In genomic region chr22:37123649-37124048, GRCh38 we compare ENCODE assay signal across 24 cellular contexts. TPM values are rescaled to one million over a fixed set of nuclear protein-coding genes. Genes with fewer than 3 reads are reported as not detected.
DNase-seq lines count a peak whose midpoint lies in the region; ATAC-seq and TF ChIP-seq lines count a peak whose summit lies in the region.
"Had no signal": no experiment of that assay in that cellular context is flagged by ENCODE, and none has a peak within 500 bp of the region (broad histone marks: within the 10 kb centered on the region; RNA-seq: fewer than 3 reads in every experiment).

No MANE protein-coding gene starts in this region.

- no peak overlapping the region for H3K27ac ChIP-seq in neuronal stem cell (replicated peaks; ENCODE audit: low read length)
- no peak overlapping the region for H3K27ac ChIP-seq in upper lobe of right lung
- H3K27ac ChIP-seq: BLaER1 treated with 17β-estradiol and CSF1 and Interleukin-3, amounts not matched to agents 10 nM and 100 nM; body of pancreas; psoas muscle had no signal

- H3K4me1 Mint-ChIP-seq in activated CD4-positive, alpha-beta T cell treated with anti-CD3 and anti-CD28 coated beads, Interleukin-2, amount 10 ng/mL, durations not matched to agents 7 days and 5 days = peaks cover 72% of the 10 kb centered on the region
- H3K4me1 Mint-ChIP-seq in T-helper 17 cell = peaks cover 44% of the 10 kb centered on the region
- H3K4me1 Mint-ChIP-seq in effector memory CD8-positive, alpha-beta T cell (ENCODE audit: low read depth in 2 of 2) = peaks cover 41 to 48% of the 10 kb centered on the region in 2 donors

- H3K4me3 Mint-ChIP-seq in activated CD4-positive, alpha-beta T cell treated with anti-CD3 and anti-CD28 coated beads, Interleukin-2, amount 10 ng/mL, durations not matched to agents 7 days and 5 days = no peak overlapping the region
- no peak overlapping the region for H3K4me3 Mint-ChIP-seq in T-helper 17 cell
- H3K4me3 Mint-ChIP-seq in effector memory CD8-positive, alpha-beta T cell = no peak overlapping the region

- H3K36me3 ChIP-seq in neuronal stem cell (replicated peaks in 1 of 2; ENCODE audit: control insufficient read depth in 2 of 2, insufficient read depth in 2 of 2, low read length in 2 of 2) (no peaks in the 10 kb centered on the region), upper lobe of right lung (no peaks in the 10 kb centered on the region)
- H3K36me3 ChIP-seq: BLaER1 treated with 17β-estradiol and CSF1 and Interleukin-3, amounts not matched to agents 10 nM and 100 nM had no signal

- POLR2A ChIA-PET in activated CD4-positive, alpha-beta T cell treated with anti-CD3 and anti-CD28 coated beads, Interleukin-2, amount 10 ng/mL, durations not matched to agents 7 days and 5 days (lab: Charles Lee) = interaction anchor here (0.6 kb wide), 1 partner anchor 38 kb away, joined by 3 read pairs; no protein-coding TSS in a partner anchor

- H3K4me2 ChIP-seq in neuronal stem cell (ENCODE audit: insufficient read depth, low read length, poor library complexity, severe bottlenecking) = no peak overlapping the region
- H3K4me2 ChIP-seq: BLaER1 treated with 17β-estradiol and CSF1 and Interleukin-3, amounts not matched to agents 10 nM and 100 nM had no signal

- H3K79me1 ChIP-seq in neuronal stem cell (ENCODE audit: low read depth, low read length) = no peaks in the 10 kb centered on the region

- H3K9me3 ChIP-seq in T-helper 17 cell (ENCODE audit: control insufficient read depth, low read length, poor library complexity, severe bottlenecking) (no peaks in the 10 kb centered on the region), neuronal stem cell (replicated peaks in 1 of 2; ENCODE audit: control insufficient read depth in 2 of 2, insufficient read depth in 1 of 2, low read depth in 1 of 2, low read length in 2 of 2) (no peaks in the 10 kb centered on the region), upper lobe of right lung (no peaks in the 10 kb centered on the region)
- H3K9me3 ChIP-seq: BLaER1 treated with 17β-estradiol and CSF1 and Interleukin-3, amounts not matched to agents 10 nM and 100 nM; body of pancreas; psoas muscle had no signal

- H3K27me3 ChIP-seq in neuronal stem cell (ENCODE audit: control insufficient read depth in 3 of 3, insufficient read depth in 3 of 3, low read depth in 1 of 3, low read length in 3 of 3) (peaks cover 0 to 3% (median 0%) of the 10 kb centered on the region in 3 experiments), upper lobe of right lung (no peaks in the 10 kb centered on the region)
- H3K27me3 ChIP-seq: BLaER1 treated with 17β-estradiol and CSF1 and Interleukin-3, amounts not matched to agents 10 nM and 100 nM; body of pancreas had no signal

- no peak overlapping the region for H4K8ac ChIP-seq in neuronal stem cell (ENCODE audit: low read depth, low read length)

- H3K36me3 Mint-ChIP-seq in activated CD4-positive, alpha-beta T cell treated with anti-CD3 and anti-CD28 coated beads, Interleukin-2, amount 10 ng/mL, durations not matched to agents 7 days and 5 days (ENCODE audit: low read depth) = peaks cover 27% of the 10 kb centered on the region
- H3K36me3 Mint-ChIP-seq in T-helper 17 cell (ENCODE audit: low read depth) = no peaks in the 10 kb centered on the region
- H3K36me3 Mint-ChIP-seq in effector memory CD8-positive, alpha-beta T cell (ENCODE audit: insufficient read depth) = peaks cover 52% of the 10 kb centered on the region

- no peak overlapping the region for H2BK12ac ChIP-seq in neuronal stem cell (ENCODE audit: low read length)

- DNase-seq in activated CD4-positive, alpha-beta T cell treated with anti-CD3 and anti-CD28 coated beads, Interleukin-2, amount 10 ng/mL, durations not matched to agents 7 days and 5 days = no peak
- DNase-seq in activated CD4-positive, alpha-beta T cell treated with anti-CD3 and anti-CD28 coated beads for 48 hours = no peak
- DNase-seq in T-helper 17 cell (no peak), neuronal stem cell (ENCODE audit: low spot score) (no peak), G401 (ENCODE audit: low spot score) (no peak), upper lobe of right lung (no peak), lower leg skin (ENCODE audit: low spot score in 2 of 2) (no peak)
- DNase-seq in effector memory CD8-positive, alpha-beta T cell = no peak
- DNase-seq: activated gamma-delta T cell treated with Interleukin-2 at 50 U/mL for 16 hours; body of pancreas; islet precursor cell; mesenchymal stem cell; NCI-H1436 treated with DMSO at 0.1 percent for 48 hours; NCI-H2171 treated with DMSO at 0.1 percent for 48 hours; psoas muscle; stimulated activated CD4-positive, alpha-beta T cell treated with anti-CD3 and anti-CD28 coated beads, Interleukin-2, amount 100 ng/mL, for 24 hours; SW 1271 had no signal

- H3K4me3 ChIP-seq in neuronal stem cell (ENCODE audit: low read length in 2 of 2) (no peak overlapping the region), upper lobe of right lung (no peak overlapping the region), lower leg skin (ENCODE audit: low read depth, poor library complexity, severe bottlenecking) (no peak overlapping the region)
- H3K4me3 ChIP-seq: BLaER1 treated with 17β-estradiol and CSF1 and Interleukin-3, amounts not matched to agents 10 nM and 100 nM; body of pancreas; GM12878; psoas muscle had no signal

- no peak overlapping the region for H3K14ac ChIP-seq in neuronal stem cell (ENCODE audit: low read length)

- ATAC-seq in T-helper 17 cell = no peak
- no peak for ATAC-seq in effector memory CD8-positive, alpha-beta T cell (replicated peaks)
- no peak for ATAC-seq in upper lobe of right lung
- ATAC-seq: body of pancreas, GM12878, psoas muscle had no signal

- no peak overlapping the region for H3K4ac ChIP-seq in neuronal stem cell (ENCODE audit: low read length)

- peak overlapping the region; percentile 98 for H3K27ac Mint-ChIP-seq in activated CD4-positive, alpha-beta T cell treated with anti-CD3 and anti-CD28 coated beads, Interleukin-2, amount 10 ng/mL, durations not matched to agents 7 days and 5 days
- H3K27ac Mint-ChIP-seq in T-helper 17 cell = peak overlapping the region; percentile 100
- H3K27ac Mint-ChIP-seq in effector memory CD8-positive, alpha-beta T cell = peak overlapping the region; percentile 98 to 100

- in situ Hi-C loops in G401 (cut with HindIII; ENCODE audit: low sequenced_read_pairs) = no loop called here

- no peak for TF ChIP-seq POLR2A in lower leg skin (IDR thresholded peaks at IDR 0.05)

- intact Hi-C loops in upper lobe of right lung (cut with DNase I) (no loop called here), lower leg skin (cut with DNase I; ENCODE audit: low total_unique reads) (no loop called here)

- no peak overlapping the region for H3K23ac ChIP-seq in neuronal stem cell (ENCODE audit: low read depth, low read length, poor library complexity)

- H2BK5ac ChIP-seq in neuronal stem cell (ENCODE audit: low read length) = no peak overlapping the region

- H2BK120ac ChIP-seq in neuronal stem cell (ENCODE audit: low read depth, low read length) = no peak overlapping the region

- peak overlapping the region; percentile 24 for H4K91ac ChIP-seq in neuronal stem cell (ENCODE audit: low read depth, low read length, poor library complexity)

- CTCF ChIA-PET in activated CD4-positive, alpha-beta T cell treated with anti-CD3 and anti-CD28 coated beads, Interleukin-2, amount 10 ng/mL, durations not matched to agents 7 days and 5 days (lab: Charles Lee) = interaction anchor here (0.6 to 10.6 kb wide), 8 partner anchors 9 to 1701 kb away, joined by 3 to 71 read pairs (median 11); partner anchors contain the start of gene IL2RB

- no peak overlapping the region for H2BK15ac ChIP-seq in neuronal stem cell (ENCODE audit: low read length)

- TF ChIP-seq CTCF in upper lobe of right lung (IDR thresholded peaks at IDR 0.05) (no peak), lower leg skin (IDR thresholded peaks at IDR 0.05) (no peak)

- H3K9ac ChIP-seq in neuronal stem cell (ENCODE audit: low read depth, low read length, poor library complexity) = no peak overlapping the region

- peaks cover 11 to 26% of the 10 kb centered on the region in 2 donors for H3K4me1 ChIP-seq in neuronal stem cell (ENCODE audit: control insufficient read depth in 2 of 2, insufficient read depth in 1 of 2, low read depth in 1 of 2, low read length in 2 of 2)
- H3K4me1 ChIP-seq in upper lobe of right lung = peaks cover 4% of the 10 kb centered on the region
- H3K4me1 ChIP-seq: body of pancreas, psoas muscle had no signal

- no peaks in the 10 kb centered on the region for H3K27me3 Mint-ChIP-seq in activated CD4-positive, alpha-beta T cell treated with anti-CD3 and anti-CD28 coated beads, Interleukin-2, amount 10 ng/mL, durations not matched to agents 7 days and 5 days
- H3K27me3 Mint-ChIP-seq in T-helper 17 cell = no peaks in the 10 kb centered on the region
- no peaks in the 10 kb centered on the region for H3K27me3 Mint-ChIP-seq in effector memory CD8-positive, alpha-beta T cell

- no peaks in the 10 kb centered on the region for H3K9me3 Mint-ChIP-seq in activated CD4-positive, alpha-beta T cell treated with anti-CD3 and anti-CD28 coated beads, Interleukin-2, amount 10 ng/mL, durations not matched to agents 7 days and 5 days
- no peaks in the 10 kb centered on the region for H3K9me3 Mint-ChIP-seq in effector memory CD8-positive, alpha-beta T cell

- no peak overlapping the region for H2AFZ ChIP-seq in neuronal stem cell (ENCODE audit: low read length)

- no CpG with 5 or more reads among the region's 7 CpGs for WGBS in neuronal stem cell (ENCODE audit: extremely low coverage in 2 of 2, insufficient read length in 2 of 2, insufficient replicate concordance in 1 of 2), 2 donors
- 86 to 97% methylated on average over 7 of the region's 7 CpGs for WGBS in lower leg skin, 2 donors

- H3K18ac ChIP-seq in neuronal stem cell (ENCODE audit: low read length) = peak overlapping the region; percentile 32

- no peak overlapping the region for H2AK5ac ChIP-seq in neuronal stem cell (ENCODE audit: low read depth, low read length)

RNA-seq across cellular contexts. Expression of gene TMPRSS6, which starts 14.1 kb away (rescaled TPM):
- total RNA-seq in activated CD4-positive, alpha-beta T cell treated with anti-CD3 and anti-CD28 coated beads, Interleukin-2, amount 10 ng/mL, durations not matched to agents 7 days and 5 days = under 1 TPM; 0.50 to 0.73 TPM
- total RNA-seq in T-helper 17 cell = under 1 TPM; 0.31 to 0.92 TPM
- polyA plus RNA-seq in neuronal stem cell (2013, experiment 1 of 2) = 0.01 TPM
- polyA plus RNA-seq in neuronal stem cell (2013, experiment 2 of 2) = not detected
- not detected in 2 replicates for total RNA-seq in G401 (2014; rRNA removed; shearing (Covaris generic))
- 2.1 TPM for total RNA-seq in upper lobe of right lung
- total RNA-seq in lower leg skin = 1 to 10 TPM in 3 of 4 donors, under 1 TPM in 1; 0.65 to 7.5 (median 2.8) TPM
- total RNA-seq: A673, endothelial cell of umbilical vein, M059J, psoas muscle, skeletal muscle tissue had no signal
- polyA plus RNA-seq: endothelial cell of umbilical vein, neural cell, psoas muscle had no signal

RNA-seq across cellular contexts. Expression of gene IL2RB, which starts 26.1 kb away (rescaled TPM):
- 100 to 1,000 TPM; 100 to 115 TPM for total RNA-seq in activated CD4-positive, alpha-beta T cell treated with anti-CD3 and anti-CD28 coated beads, Interleukin-2, amount 10 ng/mL, durations not matched to agents 7 days and 5 days
- total RNA-seq in T-helper 17 cell = 100 to 1,000 TPM in 1 of 2 donors, 10 to 100 TPM in 1; 76.4 to 107 TPM
- 0.47 TPM for polyA plus RNA-seq in neuronal stem cell (2013, experiment 1 of 2)
- 0.43 TPM for polyA plus RNA-seq in neuronal stem cell (2013, experiment 2 of 2)
- not detected in 2 replicates for total RNA-seq in G401 (2014; rRNA removed; shearing (Covaris generic))
- total RNA-seq in upper lobe of right lung = 10.6 TPM
- total RNA-seq in lower leg skin = 10 to 100 TPM in 1 of 4 donors, 1 to 10 TPM in 3; 6.1 to 15.9 (median 8.8) TPM
- total RNA-seq: endothelial cell of umbilical vein had no signal
- polyA plus RNA-seq: neural cell had no signal
